In genomic region chr19:36265856-36266374, GRCh38 we compare ENCODE assay signal across 21 cellular contexts. TPM values are rescaled to one million over a fixed set of nuclear protein-coding genes. Genes with fewer than 3 reads are reported as not detected.
DNase-seq lines count a peak whose midpoint lies in the region; ATAC-seq and TF ChIP-seq lines count a peak whose summit lies in the region.
"Had no signal": no experiment of that assay in that cellular context is flagged by ENCODE, and none has a peak within 500 bp of the region (broad histone marks: within the 10 kb centered on the region; RNA-seq: fewer than 3 reads in every experiment).

No MANE protein-coding gene starts in this region.

- peaks cover 5% of the 10 kb centered on the region for H3K9me3 ChIP-seq in left ventricle myocardium inferior (replicated peaks)
- H3K9me3 ChIP-seq in skeletal muscle satellite cell (replicated peaks; ENCODE audit: low read length): no peaks in the 10 kb centered on the region
- H3K9me3 ChIP-seq: SJSA1 had no signal

- H3K9ac ChIP-seq in skeletal muscle satellite cell (ENCODE audit: low read depth, low read length): no peak overlapping the region

- intact Hi-C loops in left ventricle myocardium inferior (cut with micrococcal nuclease): no loop called here
- intact Hi-C loops in cardiac septum (cut with DNase I): no loop called here

- TF ChIP-seq CTCF in left ventricle myocardium inferior (IDR thresholded peaks at IDR 0.05; ENCODE audit: borderline replicate concordance): no peak

- no peak for ATAC-seq in HG02981 (IDR thresholded peaks at IDR 0.05; ENCODE audit: unreplicated experiment)
- ATAC-seq in GM21381 (IDR thresholded peaks at IDR 0.05; ENCODE audit: unreplicated experiment): no peak

- H3K27me3 ChIP-seq in left ventricle myocardium inferior (ENCODE audit: low read depth) (no peaks in the 10 kb centered on the region), skeletal muscle satellite cell (ENCODE audit: control insufficient read depth, insufficient read depth, low read length) (no peaks in the 10 kb centered on the region)
- H3K27me3 ChIP-seq: SJSA1 had no signal

- peak overlapping the region; percentile 48 for H3K4me3 ChIP-seq in left ventricle myocardium inferior
- peak overlapping the region; percentile 55 for H3K4me3 ChIP-seq in skeletal muscle satellite cell (ENCODE audit: low read length)
- H3K4me3 ChIP-seq: PC-9, SJSA1 had no signal

- no peak overlapping the region for H3K4me2 ChIP-seq in skeletal muscle satellite cell (ENCODE audit: low read length)
- H3K4me2 ChIP-seq: PC-9 had no signal

- H3K4me1 ChIP-seq in left ventricle myocardium inferior: no peaks in the 10 kb centered on the region
- H3K4me1 ChIP-seq in skeletal muscle satellite cell (ENCODE audit: control insufficient read depth, insufficient read depth, low read length): no peaks in the 10 kb centered on the region
- H3K4me1 ChIP-seq: SJSA1 had no signal

- H3K36me3 ChIP-seq in left ventricle myocardium inferior (no peaks in the 10 kb centered on the region), skeletal muscle satellite cell (ENCODE audit: insufficient read depth, low read length) (no peaks in the 10 kb centered on the region)
- H3K36me3 ChIP-seq: SJSA1 had no signal

- no peak for DNase-seq in left ventricle myocardium inferior
- DNase-seq in cardiac septum (ENCODE audit: low spot score): no peak
- peak; percentile 23 for DNase-seq in RPMI7951 (ENCODE audit: low read depth)
- DNase-seq in ecto neural progenitor cell (ENCODE audit: low spot score): no peak
- DNase-seq: CD8-positive, alpha-beta memory T cell; DMS 273 treated with DMSO at 0.1 percent for 48 hours; DMS79; Kasumi-1; NCI-H1092 treated with DMSO at 0.1 percent for 48 hours; NCI-H1436; NCI-H2081 treated with DMSO at 0.1 percent for 48 hours; NCI-H2171; NCI-H226; NCI-H82; PC-9; Right ventricle myocardium superior; RPMI8226 had no signal

- no peak overlapping the region for H3K27ac ChIP-seq in left ventricle myocardium inferior (replicated peaks)
- H3K27ac ChIP-seq: PC-9, SJSA1 had no signal

RNA-seq across cellular contexts. Expression of gene ZNF146, which starts 51.0 kb away (rescaled TPM):
- total RNA-seq in left ventricle myocardium inferior (30.4 TPM), cardiac septum (38.6 TPM)
- total RNA-seq in RPMI7951 (2014; rRNA removed; shearing (Covaris generic)): 103 and 114 TPM in 2 replicates
- 81.9 and 95.8 TPM in 2 replicates for total RNA-seq in skeletal muscle satellite cell (2012; rRNA removed)

RNA-seq across cellular contexts. Expression of gene ZNF565, which starts 51.5 kb away (rescaled TPM):
- 4.4 TPM for total RNA-seq in left ventricle myocardium inferior
- 4.0 TPM for total RNA-seq in cardiac septum
- 2.6 and 3.6 TPM in 2 replicates for total RNA-seq in RPMI7951 (2014; rRNA removed; shearing (Covaris generic))
- 2.8 and 5.3 TPM in 2 replicates for total RNA-seq in skeletal muscle satellite cell (2012; rRNA removed)
